In genomic region chr19:10995926-10996600, GRCh38 we compare ENCODE assay signal across 19 cellular contexts.
"Had no signal": no experiment of that assay in that cellular context is flagged by ENCODE, and none has a peak within 500 bp of the region (broad histone marks: within the 10 kb centered on the region; RNA-seq: fewer than 3 reads in every experiment).

No MANE protein-coding gene starts in this region.

- H3K4me3 ChIP-seq: esophagus squamous epithelium, left ventricle myocardium inferior, lower lobe of right lung, right atrium auricular region, thoracic aorta, transverse colon had no signal

- H3K4me1 ChIP-seq: esophagus squamous epithelium, left ventricle myocardium inferior, right atrium auricular region, transverse colon had no signal

- H3K9me3 ChIP-seq: esophagus squamous epithelium, left ventricle myocardium inferior, lower lobe of right lung, neutrophil, right atrium auricular region, thoracic aorta, transverse colon had no signal

- DNase-seq: cerebellar nuclear complex; effector memory CD8-positive, alpha-beta T cell; esophagus squamous epithelium; foreskin fibroblast; kidney; left cardiac atrium; left ventricle myocardium inferior; lower lobe of right lung; posterior cingulate gyrus; small intestine; stimulated activated CD4-positive, alpha-beta T cell treated with anti-CD3 and anti-CD28 coated beads, Interleukin-4, amount 100 ng/mL, for 1 hour; stimulated activated CD8-positive, alpha-beta memory T cell treated with anti-CD3 and anti-CD28 coated beads, Interleukin-4, amount 100 ng/mL, for 48 hours; stimulated activated naive CD8-positive, alpha-beta T cell treated with anti-CD3 and anti-CD28 coated beads, Interleukin-15, amount 100 ng/mL, for 72 hours; substantia nigra; transverse colon had no signal

- H3K27me3 ChIP-seq: esophagus squamous epithelium, neutrophil, right atrium auricular region, transverse colon had no signal

- H3K27ac ChIP-seq: esophagus squamous epithelium, left ventricle myocardium inferior, lower lobe of right lung, neutrophil, right atrium auricular region, thoracic aorta, transverse colon had no signal

- ATAC-seq: effector memory CD8-positive, alpha-beta T cell; left cardiac atrium; lower lobe of right lung; stimulated activated memory B cell treated with anti-CD40 and anti-IgM and Interleukin-4, amounts not matched to agents 10 μg/mL and 1 μg/mL and 100 μg/mL, for 72 hours; stimulated activated naive CD8-positive, alpha-beta T cell treated with anti-CD3 and anti-CD28 coated beads, Interleukin-15, amount 100 ng/mL, for 72 hours had no signal
